In genomic region chr13:52892925-52893324, GRCh38 we compare ENCODE assay signal across 19 cellular contexts. TPM values are rescaled to one million over a fixed set of nuclear protein-coding genes. Genes with fewer than 3 reads are reported as not detected.
A peak's percentile ranks its signal among the peaks of the same experiment; 100 is the strongest.
DNase-seq lines count a peak whose midpoint lies in the region; FAIRE-seq and TF ChIP-seq lines count a peak whose summit lies in the region.
"Had no signal": no experiment of that assay in that cellular context is flagged by ENCODE, and none has a peak within 500 bp of the region (broad histone marks: within the 10 kb centered on the region; RNA-seq: fewer than 3 reads in every experiment).

No MANE protein-coding gene starts in this region.

- TF ChIP-seq CTCF in epithelial cell of esophagus (IDR thresholded peaks at IDR 0.05; ENCODE audit: insufficient read depth, low read depth, low read length, missing control alignments) = no peak

- H3K4me3 ChIP-seq in epithelial cell of esophagus (ENCODE audit: low read length) = no peak overlapping the region
- H3K4me3 ChIP-seq: K562 had no signal

- FAIRE-seq in RCC 7860 (lab: Jason Lieb, UNC) = no peak
- FAIRE-seq: K562 had no signal

- DNase-seq in DMS53 (lab: John Stamatoyannopoulos, UW) (peak; percentile 13), DMS53 treated with DMSO at 0.1 percent for 48 hours (lab: John Stamatoyannopoulos, UW; ENCODE audit: unreplicated experiment) (no peak), RCC 7860 (ENCODE audit: low spot score) (peak; percentile 11), epithelial cell of esophagus (ENCODE audit: low read depth) (peak; percentile 24), renal cortical epithelial cell (ENCODE audit: low read depth) (peak; percentile 78), HT-29 (ENCODE audit: low spot score) (no peak), DMS79 (lab: John Stamatoyannopoulos, UW) (no peak), cerebellum (ENCODE audit: low spot score) (no peak)
- DNase-seq: 8988T; DMS79 treated with DMSO at 0.1 percent for 48 hours; GDM1; GOT3; NCI-H1092; NCI-H1694 treated with DMSO at 0.1 percent for 48 hours; NK-92 treated with Interleukin-12 subunit alpha and Interleukin-12 subunit beta, amount 100 ng/mL, for 24 hours; OCI-M1; SK-N-SH had no signal

RNA-seq across cellular contexts. Expression of gene PCDH8, which starts 44.5 kb away (rescaled TPM):
- total RNA-seq in renal cortical epithelial cell (0.05 TPM in 1 of 2 replicates, not detected in the other), cerebellum (42.9 TPM)
- total RNA-seq in HT-29 (2014; rRNA removed; shearing (Covaris generic)) = not detected in 2 replicates
- total RNA-seq: K562, NCI-H460 had no signal

Comparison
In these comparisons a context has a peak if more than half of its experiments do, and no peak if none do; other contexts are left out.
1. DNase-seq: peak in DMS53 (single experiment), RCC 7860 (single experiment), epithelial cell of esophagus (single experiment) and renal cortical epithelial cell (single experiment); none in DMS53 treated with DMSO at 0.1 percent for 48 hours (single experiment), HT-29 (single experiment), DMS79 (single experiment) and cerebellum (single experiment).
2. RNA of gene PCDH8, which starts 44.5 kb away (total RNA-seq): 42.9 TPM in cerebellum (single experiment); 0.05 TPM in renal cortical epithelial cell and not detected in HT-29; every median in the first group is over 10 times any median in the second.